Comparison of ENCODE assay signal across 25 cellular contexts in genomic region chr10:110652475-110653118, GRCh38. TPM values are rescaled to one million over a fixed set of nuclear protein-coding genes. Genes with fewer than 3 reads are reported as not detected.
"Had no signal": no experiment of that assay in that cellular context is flagged by ENCODE, and none has a peak within 500 bp of the region (broad histone marks: within the 10 kb centered on the region; RNA-seq: fewer than 3 reads in every experiment).

No MANE protein-coding gene starts in this region.

- DNase-seq: activated CD4-positive, alpha-beta memory T cell treated with anti-CD3 and anti-CD28 coated beads, Interleukin-2, amount 10 ng/mL, durations not matched to agents 7 days and 5 days; activated CD4-positive, alpha-beta T cell treated with anti-CD3 and anti-CD28 coated beads for 48 hours; activated CD4-positive, CD25-positive, alpha-beta regulatory T cell; activated CD8-positive, alpha-beta memory T cell treated with anti-CD3 and anti-CD28 coated beads, Interleukin-2, amount 10 ng/mL, durations not matched to agents 7 days and 5 days; activated naive CD4-positive, alpha-beta T cell treated with Interleukin-2 at 50 U/mL for 16 hours; activated T-cell treated with anti-CD3 and anti-CD28 coated beads, Interleukin-2, amount 50 U/mL, for 1 hour; anterior cingulate cortex; effector CD8-positive, alpha-beta T cell; esophagus squamous epithelium; hippocampal formation; left cardiac atrium; lower lobe of right lung; natural killer cell; ovary; spleen; stimulated activated CD4-positive, alpha-beta T cell treated with anti-CD3 and anti-CD28 coated beads, Interleukin-4, amount 100 ng/mL, for 4 hours; stimulated activated naive B cell treated with anti-CD40 and anti-IgM and Interleukin-4, amounts not matched to agents 10 μg/mL and 1 μg/mL and 100 μg/mL, for 72 hours; T-helper 9 cell; thyroid gland had no signal

- H3K27ac ChIP-seq: breast epithelium, esophagus squamous epithelium, lower lobe of right lung, ovary, spleen, thyroid gland had no signal

- FAIRE-seq: endothelial cell of umbilical vein, islet of Langerhans had no signal

- H3K36me3 Mint-ChIP-seq: activated CD8-positive, alpha-beta memory T cell treated with anti-CD3 and anti-CD28 coated beads, Interleukin-2, amount 10 ng/mL, durations not matched to agents 7 days and 5 days; natural killer cell; stimulated activated naive B cell treated with anti-CD40 and anti-IgM and Interleukin-4, amounts not matched to agents 10 μg/mL and 1 μg/mL and 100 μg/mL, for 72 hours had no signal

- H3K9me3 Mint-ChIP-seq: activated CD4-positive, alpha-beta memory T cell treated with anti-CD3 and anti-CD28 coated beads, Interleukin-2, amount 10 ng/mL, durations not matched to agents 7 days and 5 days; activated T-helper 17 cell treated with anti-CD3 and anti-CD28 coated beads, Interleukin-2, amount 50 U/mL, for 72 hours; dendritic cell treated with granulocyte-macrophage colony-stimulating factor and Interleukin-4, amounts not matched to agents 40 ng/mL and 50 ng/mL, for 4 days; natural killer cell; stimulated activated naive B cell treated with anti-CD40 and anti-IgM and Interleukin-4, amounts not matched to agents 10 μg/mL and 1 μg/mL and 100 μg/mL, for 72 hours had no signal

- H3K4me1 Mint-ChIP-seq: activated T-helper 17 cell treated with anti-CD3 and anti-CD28 coated beads, Interleukin-2, amount 50 U/mL, for 72 hours had no signal

- H3K4me3 ChIP-seq: breast epithelium, esophagus squamous epithelium, lower lobe of right lung, ovary, spleen, thyroid gland had no signal

- H3K27ac Mint-ChIP-seq: activated CD4-positive, alpha-beta memory T cell treated with anti-CD3 and anti-CD28 coated beads, Interleukin-2, amount 10 ng/mL, durations not matched to agents 7 days and 5 days; activated CD8-positive, alpha-beta memory T cell treated with anti-CD3 and anti-CD28 coated beads, Interleukin-2, amount 10 ng/mL, durations not matched to agents 7 days and 5 days; activated T-helper 17 cell treated with anti-CD3 and anti-CD28 coated beads, Interleukin-2, amount 50 U/mL, for 72 hours; dendritic cell treated with granulocyte-macrophage colony-stimulating factor and Interleukin-4, amounts not matched to agents 40 ng/mL and 50 ng/mL, for 4 days; natural killer cell; stimulated activated naive B cell treated with anti-CD40 and anti-IgM and Interleukin-4, amounts not matched to agents 10 μg/mL and 1 μg/mL and 100 μg/mL, for 72 hours had no signal

- H3K4me1 ChIP-seq: breast epithelium, esophagus squamous epithelium, lower lobe of right lung had no signal

- H3K4me3 Mint-ChIP-seq: activated CD4-positive, alpha-beta memory T cell treated with anti-CD3 and anti-CD28 coated beads, Interleukin-2, amount 10 ng/mL, durations not matched to agents 7 days and 5 days; activated CD8-positive, alpha-beta memory T cell treated with anti-CD3 and anti-CD28 coated beads, Interleukin-2, amount 10 ng/mL, durations not matched to agents 7 days and 5 days; activated T-helper 17 cell treated with anti-CD3 and anti-CD28 coated beads, Interleukin-2, amount 50 U/mL, for 72 hours; dendritic cell treated with granulocyte-macrophage colony-stimulating factor and Interleukin-4, amounts not matched to agents 40 ng/mL and 50 ng/mL, for 4 days; natural killer cell had no signal

- H3K36me3 ChIP-seq: breast epithelium, esophagus squamous epithelium, lower lobe of right lung, ovary, spleen, thyroid gland had no signal

- ATAC-seq: activated T-helper 17 cell treated with anti-CD3 and anti-CD28 coated beads, Interleukin-2, amount 50 U/mL, for 72 hours; lower lobe of right lung; natural killer cell; sciatic nerve; stimulated activated naive B cell treated with anti-CD40 and anti-IgM and Interleukin-4, amounts not matched to agents 10 μg/mL and 1 μg/mL and 100 μg/mL, for 72 hours had no signal

- H3K27me3 ChIP-seq: ovary, thyroid gland had no signal

- H3K9me3 ChIP-seq: breast epithelium, esophagus squamous epithelium, lower lobe of right lung, ovary, spleen, thyroid gland had no signal

RNA-seq across cellular contexts. Expression of gene RBM20, which starts 8.5 kb away (rescaled TPM):
- total RNA-seq: endothelial cell of umbilical vein had no signal
